1 cellular context compared by ENCODE assay signal in genomic region chr12:53727310-53728041, GRCh38.
TF ChIP-seq lines count a peak whose summit lies in the region.

Gene CALCOCO1 (minus strand): TSS chr12:53727452. CDS start chr12:53725242, 2,210 bp downstream.

TF ChIP-seq in HEK293, 187 proteins besides CTCF, POLR2A, EP300 and RAD21 (continued from another document and continues in another):
- TF ChIP-seq BCL6B (tag by site-specific recombination; IDR thresholded peaks at IDR 0.05) (no peak), ZNF623 (tag by site-specific recombination; IDR thresholded peaks at IDR 0.05) (no peak), ZBTB26 (tag by site-specific recombination; optimal IDR thresholded peaks at IDR 0.05) (no peak), ZNF677 (tag by site-specific recombination; IDR thresholded peaks at IDR 0.05) (no peak), ZNF133 (tag by site-specific recombination; IDR thresholded peaks at IDR 0.05) (no peak), ZNF391 (tag by site-specific recombination; IDR thresholded peaks at IDR 0.05; ENCODE audit: borderline replicate concordance, low read depth) (no peak), PRDM6 (tag by site-specific recombination; IDR thresholded peaks at IDR 0.05) (no peak), AEBP2 (tag by site-specific recombination; IDR thresholded peaks at IDR 0.05; ENCODE audit: borderline replicate concordance) (no peak), ZNF670 (tag by site-specific recombination; IDR thresholded peaks at IDR 0.05; ENCODE audit: low read depth) (no peak), ZNF26 (tag by site-specific recombination; IDR thresholded peaks at IDR 0.05) (no peak), ZNF449 (tag by site-specific recombination; IDR thresholded peaks at IDR 0.05) (no peak), ZNF350 (tag by site-specific recombination; IDR thresholded peaks at IDR 0.05) (no peak), ZNF548 (tag by site-specific recombination; IDR thresholded peaks at IDR 0.05) (no peak), ZNF791 (tag by site-specific recombination; IDR thresholded peaks at IDR 0.05) (no peak), ZNF629 (tag by site-specific recombination; IDR thresholded peaks at IDR 0.05) (peak; percentile 76), ZNF114 (tag by site-specific recombination; IDR thresholded peaks at IDR 0.05) (no peak), ZNF639 (tag by site-specific recombination; IDR thresholded peaks at IDR 0.05) (peak; percentile 64; the same call in 1 of the 2 replicates), ZNF223 (tag by site-specific recombination; IDR thresholded peaks at IDR 0.05) (no peak), KLF9 (tag by site-specific recombination; IDR thresholded peaks at IDR 0.05; ENCODE audit: low read depth) (peak; percentile 96), SP7 (tag by site-specific recombination; IDR thresholded peaks at IDR 0.05) (peak; percentile 61), SP2 (tag by site-specific recombination; IDR thresholded peaks at IDR 0.05) (peak; percentile 98), SETDB1 (IDR thresholded peaks at IDR 0.05; ENCODE audit: insufficient read length, low read length) (no peak), MYNN (tag by site-specific recombination; IDR thresholded peaks at IDR 0.05; ENCODE audit: borderline replicate concordance) (no peak; the same call in 1 of the 2 replicates), ZNF777 (tag by site-specific recombination; IDR thresholded peaks at IDR 0.05; ENCODE audit: borderline replicate concordance) (no peak), ZNF266 (tag by site-specific recombination; IDR thresholded peaks at IDR 0.05; ENCODE audit: low read depth) (no peak), HOXC10 (CRISPR knock-in tag; IDR thresholded peaks at IDR 0.05) (no peak), ZNF404 (tag by site-specific recombination; IDR thresholded peaks at IDR 0.05) (no peak), BCL11B (tag by site-specific recombination; IDR thresholded peaks at IDR 0.05; ENCODE audit: low read depth) (no peak), ZSCAN18 (tag by site-specific recombination; IDR thresholded peaks at IDR 0.05) (no peak), ZNF558 (tag by site-specific recombination; IDR thresholded peaks at IDR 0.05) (no peak), ZNF280C (tag by site-specific recombination; IDR thresholded peaks at IDR 0.05) (no peak), ZNF175 (tag by site-specific recombination; IDR thresholded peaks at IDR 0.05) (no peak), GLI2 (tag by site-specific recombination; IDR thresholded peaks at IDR 0.05; ENCODE audit: borderline replicate concordance, low read depth) (no peak), ZNF621 (tag by site-specific recombination; IDR thresholded peaks at IDR 0.05) (no peak), SALL2 (tag by site-specific recombination; IDR thresholded peaks at IDR 0.05; ENCODE audit: borderline replicate concordance) (no peak), ZNF660 (tag by site-specific recombination; IDR thresholded peaks at IDR 0.05) (no peak), ZNF155 (tag by site-specific recombination; IDR thresholded peaks at IDR 0.05) (no peak), ZNF394 (tag by site-specific recombination; IDR thresholded peaks at IDR 0.05; ENCODE audit: borderline replicate concordance) (peak; percentile 66; the same call in 1 of the 2 replicates), ZNF174 (tag by site-specific recombination; IDR thresholded peaks at IDR 0.05) (no peak), ZNF433 (tag by site-specific recombination; IDR thresholded peaks at IDR 0.05; ENCODE audit: low read depth) (no peak), ZBTB11 (tag by site-specific recombination; conservative IDR thresholded peaks at IDR 0.05; ENCODE audit: low read depth) (0 out of 2 replicates have a peak, but pooled peaks have one; percentile 45), ZNF423 (tag by site-specific recombination; IDR thresholded peaks at IDR 0.05) (no peak), ZNF785 (tag by site-specific recombination; IDR thresholded peaks at IDR 0.05) (no peak), ZNF19 (tag by site-specific recombination; IDR thresholded peaks at IDR 0.05; ENCODE audit: low read depth) (no peak), KLF17 (tag by site-specific recombination; IDR thresholded peaks at IDR 0.05) (peak; percentile 88; the same call in 1 of the 2 replicates), ZNF37A (tag by site-specific recombination; IDR thresholded peaks at IDR 0.05) (no peak), ZNF2 (tag by site-specific recombination; IDR thresholded peaks at IDR 0.05) (no peak)
